ENCODE assay signal across 20 cellular contexts in genomic region chr10:87803831-87804230, GRCh38.
"Had no signal": no experiment of that assay in that cellular context is flagged by ENCODE, and none has a peak within 500 bp of the region (broad histone marks: within the 10 kb centered on the region; RNA-seq: fewer than 3 reads in every experiment).

No MANE protein-coding gene starts in this region.

- H3K27ac Mint-ChIP-seq: activated CD4-positive, alpha-beta memory T cell treated with anti-CD3 and anti-CD28 coated beads for 36 hours; activated CD4-positive, alpha-beta T cell treated with anti-CD3 and anti-CD28 coated beads, Interleukin-2, amount 10 ng/mL, durations not matched to agents 7 days and 5 days; activated naive CD4-positive, alpha-beta T cell treated with anti-CD3 and anti-CD28 coated beads for 36 hours; activated naive CD8-positive, alpha-beta T cell treated with anti-CD3 and anti-CD28 coated beads for 36 hours had no signal

- H3K27me3 Mint-ChIP-seq: activated CD4-positive, alpha-beta memory T cell treated with anti-CD3 and anti-CD28 coated beads for 36 hours; activated CD4-positive, alpha-beta T cell treated with anti-CD3 and anti-CD28 coated beads, Interleukin-2, amount 10 ng/mL, durations not matched to agents 7 days and 5 days; activated naive CD8-positive, alpha-beta T cell treated with anti-CD3 and anti-CD28 coated beads for 36 hours had no signal

- FAIRE-seq: RCC 7860 had no signal

- H3K27me3 ChIP-seq: brain microvascular endothelial cell had no signal

- ATAC-seq: activated T-cell treated with anti-CD3 and anti-CD28 coated beads, Interleukin-2, amount 50 U/mL, for 4 hours had no signal

- H3K27ac ChIP-seq: brain microvascular endothelial cell, VCaP had no signal

- H3K4me3 Mint-ChIP-seq: activated CD4-positive, alpha-beta memory T cell treated with anti-CD3 and anti-CD28 coated beads for 36 hours; activated CD4-positive, alpha-beta T cell treated with anti-CD3 and anti-CD28 coated beads, Interleukin-2, amount 10 ng/mL, durations not matched to agents 7 days and 5 days; activated naive CD4-positive, alpha-beta T cell treated with anti-CD3 and anti-CD28 coated beads for 36 hours; activated naive CD8-positive, alpha-beta T cell treated with anti-CD3 and anti-CD28 coated beads for 36 hours; activated T-cell treated with anti-CD3 and anti-CD28 coated beads, Interleukin-2, amount 50 U/mL, for 4 hours had no signal

- DNase-seq: activated CD4-positive, alpha-beta memory T cell treated with anti-CD3 and anti-CD28 coated beads for 36 hours; activated CD4-positive, alpha-beta T cell treated with anti-CD3 and anti-CD28 coated beads, Interleukin-2, amount 10 ng/mL, durations not matched to agents 7 days and 5 days; activated CD4-positive, CD25-positive, alpha-beta regulatory T cell; activated CD8-positive, alpha-beta memory T cell treated with anti-CD3 and anti-CD28 coated beads for 24 hours; activated effector memory CD4-positive, alpha-beta T cell treated with anti-CD3 and anti-CD28 coated beads, Interleukin-2, amount 50 U/mL, for 16 hours; activated naive CD4-positive, alpha-beta T cell treated with anti-CD3 and anti-CD28 coated beads for 36 hours; activated naive CD8-positive, alpha-beta T cell treated with anti-CD3 and anti-CD28 coated beads for 36 hours; activated T-cell treated with anti-CD3 and anti-CD28 coated beads, Interleukin-2, amount 50 U/mL, for 4 hours; brain microvascular endothelial cell; Kasumi-1; KBM-7; NCI-H1105 treated with DMSO at 0.1 percent for 48 hours; NCI-H1436 treated with DMSO at 0.1 percent for 48 hours; NCI-H187; NCI-H2081; NCI-H510A treated with DMSO at 0.1 percent for 48 hours; SIG-M5; T-helper 1 cell had no signal
